Comparison of ENCODE assay signal across 28 cellular contexts in the genomic region with DNA sequence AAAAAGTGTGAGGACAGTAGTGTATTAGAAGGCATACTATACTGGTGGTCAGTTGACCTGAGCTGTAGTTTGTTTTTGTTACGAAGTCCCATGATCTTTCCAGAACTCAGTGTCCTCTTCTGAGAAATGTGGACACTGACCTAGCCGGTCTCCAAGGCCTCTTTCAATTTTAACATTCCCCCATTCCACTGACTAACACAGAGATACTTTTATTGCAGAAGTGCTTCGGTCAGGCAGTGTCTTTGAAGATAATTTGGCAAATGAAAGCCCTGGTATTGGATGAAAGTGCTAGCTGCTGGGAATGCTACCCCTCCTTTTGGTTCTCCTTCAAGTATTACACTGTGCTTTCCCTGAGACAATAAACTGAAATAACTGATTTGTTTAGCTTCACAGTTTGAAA.
"Had no signal": no experiment of that assay in that cellular context is flagged by ENCODE, and none has a peak within 500 bp of the region (broad histone marks: within the 10 kb centered on the region; RNA-seq: fewer than 3 reads in every experiment).

No MANE protein-coding gene starts in this region.

- H3K27me3 Mint-ChIP-seq: stimulated activated naive CD8-positive, alpha-beta T cell treated with anti-CD3 and anti-CD28 coated beads, Interleukin-15, Interleukin-2, amounts not matched to agents 100 ng/mL and 50 ng/mL, for 24 hours; type B pancreatic cell had no signal

- FAIRE-seq: keratinocyte, pancreas had no signal

- H3K9me3 Mint-ChIP-seq: natural killer cell had no signal

- H3K4me2 ChIP-seq: neural progenitor cell had no signal

- ATAC-seq: left cardiac atrium; left lobe of liver; lower lobe of right lung; natural killer cell; pancreas; right lobe of liver; stimulated activated effector memory CD8-positive, alpha-beta T cell treated with anti-CD3 and anti-CD28 coated beads, Interleukin-12 subunit alpha, Interleukin-12 subunit beta, amount 100 ng/mL, for 72 hours had no signal

- H3K4me1 Mint-ChIP-seq: naive B cell; natural killer cell; nephron progenitor cell; neural progenitor cell; stimulated activated effector memory CD8-positive, alpha-beta T cell treated with anti-CD3 and anti-CD28 coated beads, Interleukin-12 subunit alpha, Interleukin-12 subunit beta, amount 100 ng/mL, for 72 hours had no signal

- H3K4me3 ChIP-seq: lower lobe of right lung, neural progenitor cell, pancreas, right atrium auricular region, right lobe of liver, skin epidermis, spleen, suprapubic skin, tibial nerve, uterus had no signal

- H3K9me3 ChIP-seq: lower lobe of right lung, neutrophil, pancreas, right atrium auricular region, right lobe of liver, spleen, suprapubic skin, tibial nerve, uterus had no signal

- H3K27ac ChIP-seq: lower lobe of right lung, neural progenitor cell, neutrophil, pancreas, right lobe of liver, skin epidermis, spleen, suprapubic skin, uterus had no signal

- DNase-seq: hippocampal formation; kidney glomerular epithelial cell; left cardiac atrium; lower lobe of right lung; mammary epithelial cell; mesendoderm; naive B cell; natural killer cell; nephron progenitor cell; occipital lobe; pancreas; right lobe of liver; spleen; stimulated activated CD4-positive, alpha-beta T cell treated with anti-CD3 and anti-CD28 coated beads, Interleukin-4, amount 100 ng/mL, for 24 hours; stimulated activated naive CD4-positive, alpha-beta T cell; uterus had no signal

- H3K36me3 ChIP-seq: lower lobe of right lung, neural progenitor cell, neutrophil, pancreas, right atrium auricular region, right lobe of liver, spleen, suprapubic skin, tibial nerve, uterus had no signal

- H2AFZ ChIP-seq: neural progenitor cell had no signal

- H3K27me3 ChIP-seq: neural progenitor cell, neutrophil, pancreas, right atrium auricular region, right lobe of liver, spleen, suprapubic skin, tibial nerve, uterus had no signal

- H3K4me1 ChIP-seq: lower lobe of right lung, neural progenitor cell, pancreas, right atrium auricular region, right lobe of liver, spleen, suprapubic skin, uterus had no signal

- H3K36me3 Mint-ChIP-seq: mesothelial cell of epicardium; naive B cell; natural killer cell; neural progenitor cell; stimulated activated effector memory CD8-positive, alpha-beta T cell treated with anti-CD3 and anti-CD28 coated beads, Interleukin-12 subunit alpha, Interleukin-12 subunit beta, amount 100 ng/mL, for 72 hours; type B pancreatic cell had no signal

- H3K4me3 Mint-ChIP-seq: mesothelial cell of epicardium; naive B cell; natural killer cell; nephron progenitor cell; neural progenitor cell; stimulated activated effector memory CD8-positive, alpha-beta T cell treated with anti-CD3 and anti-CD28 coated beads, Interleukin-12 subunit alpha, Interleukin-12 subunit beta, amount 100 ng/mL, for 72 hours; stimulated activated naive CD8-positive, alpha-beta T cell treated with anti-CD3 and anti-CD28 coated beads, Interleukin-15, Interleukin-2, amounts not matched to agents 100 ng/mL and 50 ng/mL, for 24 hours; type B pancreatic cell had no signal
